19 cellular contexts compared by ENCODE assay signal in the genomic region with DNA sequence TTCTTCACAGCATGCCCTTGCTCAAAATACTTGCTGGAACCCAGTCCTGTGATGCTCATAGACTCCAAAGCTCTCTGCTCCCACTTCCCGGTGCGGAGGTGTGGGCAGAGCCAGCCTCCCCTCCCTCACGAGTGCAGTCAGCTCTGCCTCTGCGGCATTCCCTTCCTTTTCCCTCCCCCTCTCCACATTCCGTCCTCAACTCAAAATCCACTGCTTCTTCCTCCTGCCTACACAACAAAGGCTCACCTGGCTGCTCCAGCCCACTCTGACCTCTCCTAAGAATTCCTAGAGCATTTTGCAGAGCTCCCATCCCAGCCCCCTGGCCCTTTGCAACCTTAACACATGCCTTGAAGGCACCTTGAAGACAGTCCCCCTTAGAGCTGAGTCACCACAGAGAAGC.
DNase-seq lines count a peak whose midpoint lies in the region; ATAC-seq and TF ChIP-seq lines count a peak whose summit lies in the region.
"Had no signal": no experiment of that assay in that cellular context is flagged by ENCODE, and none has a peak within 500 bp of the region (broad histone marks: within the 10 kb centered on the region; RNA-seq: fewer than 3 reads in every experiment).

No MANE protein-coding gene starts in this region.

- POLR2A ChIA-PET in IMR-90 (lab: Charles Lee; ENCODE audit: unreplicated experiment) = interaction anchor here (0.6 kb wide), 1 partner anchor 47 kb away, joined by 4 read pairs; no protein-coding TSS in a partner anchor

- H3K4me2 ChIP-seq in IMR-90 (ENCODE audit: low read depth, low read length) = no peak overlapping the region

- H2BK120ac ChIP-seq in IMR-90 (ENCODE audit: low read depth, low read length) = peak overlapping the region; percentile 99

- no peak overlapping the region for H3K4me3 Mint-ChIP-seq in endodermal cell
- H3K4me3 Mint-ChIP-seq in progenitor cell of endocrine pancreas (ENCODE audit: low read depth) = no peak overlapping the region
- H3K4me3 Mint-ChIP-seq: immature natural killer cell; stimulated activated naive CD8-positive, alpha-beta T cell treated with anti-CD3 and anti-CD28 coated beads, Interleukin-15, Interleukin-2, amounts not matched to agents 100 ng/mL and 50 ng/mL, for 24 hours; T-helper 2 cell treated with Interferon-gamma antibody and Interleukin-4, amounts not matched to agents 5 μg/mL and 100 μg/mL, for 36 hours had no signal

- ATAC-seq in IMR-90 (ENCODE audit: low read depth) = no peak
- no peak for ATAC-seq in Right ventricle myocardium inferior
- no peak for ATAC-seq in HG03159 (IDR thresholded peaks at IDR 0.05; ENCODE audit: unreplicated experiment)
- ATAC-seq: activated CD4-positive, CD25-positive, alpha-beta regulatory T cell treated with anti-CD3 and anti-CD28 coated beads, Interleukin-2, amount 50 U/mL, for 24 hours had no signal

- H3K4me3 ChIP-seq in IMR-90 (ENCODE audit: insufficient read depth, low read depth, low read length) = no peak overlapping the region
- no peak overlapping the region for H3K4me3 ChIP-seq in endodermal cell (ENCODE audit: low read length)
- no peak overlapping the region for H3K4me3 ChIP-seq in thyroid gland (replicated peaks in 1 of 3)
- H3K4me3 ChIP-seq: right atrium auricular region had no signal

- H3K79me1 ChIP-seq in IMR-90 (ENCODE audit: low read depth in 1 of 2, low read length in 2 of 2) = no peaks in the 10 kb centered on the region

- no peak for TF ChIP-seq CTCF in IMR-90 (conservative IDR thresholded peaks at IDR 0.05; ENCODE audit: low read depth, low read length)
- TF ChIP-seq CTCF in endodermal cell (conservative IDR thresholded peaks at IDR 0.05) = no peak
- TF ChIP-seq CTCF in thyroid gland (IDR thresholded peaks at IDR 0.05) = no peak
- no peak for TF ChIP-seq CTCF in progenitor cell of endocrine pancreas (IDR thresholded peaks at IDR 0.05; ENCODE audit: unreplicated experiment)

- WGBS in IMR-90 (ENCODE audit: extremely low coverage in 2 of 2, insufficient read length in 1 of 2), 2 experiments = 90% methylated on average over 2 of the region's 5 CpGs; no CpG with 5 or more reads in 1 of the 2 experiments
- WGBS in endodermal cell (ENCODE audit: insufficient coverage in 1 of 2, insufficient read length in 1 of 2), 2 experiments = 62 to 71% methylated on average over 2 to 5 of the region's 5 CpGs
- WGBS in thyroid gland, 2 donors = 58 to 73% methylated on average over 5 of the region's 5 CpGs

- no peaks in the 10 kb centered on the region for H3K36me3 ChIP-seq in IMR-90 (ENCODE audit: control insufficient read depth, insufficient read depth, low read length)
- H3K36me3 ChIP-seq in endodermal cell (ENCODE audit: control insufficient read depth, insufficient read depth, low read length) = no peaks in the 10 kb centered on the region
- no peaks in the 10 kb centered on the region for H3K36me3 ChIP-seq in thyroid gland
- H3K36me3 ChIP-seq: neutrophil, right atrium auricular region had no signal

- CTCF ChIA-PET in IMR-90 (lab: Yijun Ruan, JAX) = interaction anchor here (1.1 kb wide), 1 partner anchor 182 kb away, joined by 3 read pairs; no protein-coding TSS in a partner anchor

- H3K27ac Mint-ChIP-seq in endodermal cell (no peak overlapping the region), progenitor cell of endocrine pancreas (no peak overlapping the region)
- H3K27ac Mint-ChIP-seq: immature natural killer cell; stimulated activated naive CD8-positive, alpha-beta T cell treated with anti-CD3 and anti-CD28 coated beads, Interleukin-15, Interleukin-2, amounts not matched to agents 100 ng/mL and 50 ng/mL, for 24 hours; T-helper 2 cell treated with Interferon-gamma antibody and Interleukin-4, amounts not matched to agents 5 μg/mL and 100 μg/mL, for 36 hours had no signal

- peak overlapping the region; percentile 71 for H2AFZ ChIP-seq in IMR-90 (replicated peaks; ENCODE audit: low read length, poor library complexity)

- no peaks in the 10 kb centered on the region for H3K9me3 ChIP-seq in IMR-90 (ENCODE audit: control insufficient read depth, insufficient read depth, low read length)
- H3K9me3 ChIP-seq in endodermal cell (ENCODE audit: control insufficient read depth, low read length) = no peaks in the 10 kb centered on the region
- no peaks in the 10 kb centered on the region for H3K9me3 ChIP-seq in thyroid gland
- H3K9me3 ChIP-seq: neutrophil, right atrium auricular region had no signal

- no TSS peak for BruUV-seq in IMR-90 (replicated peaks; lab: Mats Ljungman, UMichigan)

- H3K36me3 Mint-ChIP-seq in endodermal cell (ENCODE audit: low read depth) (no peaks in the 10 kb centered on the region), progenitor cell of endocrine pancreas (ENCODE audit: insufficient read depth) (no peaks in the 10 kb centered on the region)
- H3K36me3 Mint-ChIP-seq: immature natural killer cell had no signal

- H2BK20ac ChIP-seq in IMR-90 (ENCODE audit: low read depth, low read length) = peak overlapping the region; percentile 97

- no peaks in the 10 kb centered on the region for H3K27me3 ChIP-seq in IMR-90 (ENCODE audit: control insufficient read depth, insufficient read depth, low read length)
- H3K27me3 ChIP-seq in endodermal cell (ENCODE audit: control insufficient read depth, insufficient read depth, low read length, poor library complexity, severe bottlenecking) = no peaks in the 10 kb centered on the region
- no peaks in the 10 kb centered on the region for H3K27me3 ChIP-seq in thyroid gland
- H3K27me3 ChIP-seq: neutrophil, right atrium auricular region had no signal

- H3K9ac ChIP-seq in IMR-90 (ENCODE audit: low read depth, low read length) = no peak overlapping the region
- H3K9ac ChIP-seq in endodermal cell (ENCODE audit: extremely low read depth, low read length, poor library complexity, severe bottlenecking) = no peak overlapping the region

- peak overlapping the region; percentile 97; the same call in 2 of the 3 replicates for H2BK15ac ChIP-seq in IMR-90 (ENCODE audit: low read depth, low read length)

- H2BK5ac ChIP-seq in IMR-90 (ENCODE audit: low read depth, low read length, poor library complexity, severe bottlenecking) = peak overlapping the region; percentile 58

- peak overlapping the region; percentile 18; the same call in 1 of the 2 replicates for H3K18ac ChIP-seq in IMR-90 (ENCODE audit: low read depth, low read length)

- peak overlapping the region; percentile 22; the same call in 1 of the 2 replicates for H4K5ac ChIP-seq in IMR-90 (ENCODE audit: low read depth, low read length)

- peak overlapping the region; percentile 51 for H2AK9ac ChIP-seq in IMR-90 (replicated peaks; ENCODE audit: low read depth, low read length, poor library complexity)

- H3K23ac ChIP-seq in IMR-90 (ENCODE audit: low read depth, low read length) = no peak overlapping the region

- no peaks in the 10 kb centered on the region for H4K20me1 ChIP-seq in IMR-90 (ENCODE audit: insufficient read depth, low read length)

- TF ChIP-seq RAD21 in IMR-90 (IDR thresholded peaks at IDR 0.05; ENCODE audit: low read length) = no peak

- intact Hi-C loops in IMR-90 (cut with micrococcal nuclease) = loop anchor here (5.0 kb wide), 1 partner anchor 85 kb away; no protein-coding TSS in a partner anchor
- intact Hi-C loops in thyroid gland (cut with DNase I) = no loop called here
- intact Hi-C loops in Right ventricle myocardium inferior (cut with DNase I) = loop anchor here (5.0 kb wide), 2 partner anchors 35 to 85 kb away; no protein-coding TSS in a partner anchor

- TF ChIP-seq POLR2A in IMR-90 (IDR thresholded peaks at IDR 0.05; ENCODE audit: low read depth, low read length) = no peak
- no peak for TF ChIP-seq POLR2A in thyroid gland (IDR thresholded peaks at IDR 0.05)

- H3K4me1 Mint-ChIP-seq in endodermal cell = peaks cover 32% of the 10 kb centered on the region
- peaks cover 11% of the 10 kb centered on the region for H3K4me1 Mint-ChIP-seq in progenitor cell of endocrine pancreas (ENCODE audit: low read depth)

- peak overlapping the region; percentile 86 to 96 for H4K8ac ChIP-seq in IMR-90 (ENCODE audit: low read depth in 2 of 2, low read length in 2 of 2)

- H3K27ac ChIP-seq in IMR-90 (ENCODE audit: insufficient read depth, low read length) (peak overlapping the region; percentile 11; the same call in 1 of the 2 replicates), endodermal cell (ENCODE audit: low read depth, low read length) (no peak overlapping the region), thyroid gland (no peak overlapping the region)
- H3K27ac ChIP-seq: neutrophil had no signal

- peak overlapping the region; percentile 98 for H4K91ac ChIP-seq in IMR-90 (ENCODE audit: insufficient read depth, low read depth, low read length)

- H3K4ac ChIP-seq in IMR-90 (ENCODE audit: low read depth, low read length) = peak overlapping the region; percentile 99

- no peaks in the 10 kb centered on the region for H3K9me3 Mint-ChIP-seq in endodermal cell
- no peaks in the 10 kb centered on the region for H3K9me3 Mint-ChIP-seq in progenitor cell of endocrine pancreas (ENCODE audit: low read depth)
- H3K9me3 Mint-ChIP-seq: stimulated activated naive CD8-positive, alpha-beta T cell treated with anti-CD3 and anti-CD28 coated beads, Interleukin-15, Interleukin-2, amounts not matched to agents 100 ng/mL and 50 ng/mL, for 24 hours; T-helper 2 cell treated with Interferon-gamma antibody and Interleukin-4, amounts not matched to agents 5 μg/mL and 100 μg/mL, for 36 hours had no signal

- H3K27me3 Mint-ChIP-seq in endodermal cell (ENCODE audit: insufficient read depth) (peaks cover 2% of the 10 kb centered on the region), progenitor cell of endocrine pancreas (peaks cover 30% of the 10 kb centered on the region)

- in situ Hi-C loops in IMR-90 (cut with MboI; ENCODE audit: low sequenced_read_pairs) = no loop called here

- DNase-seq in IMR-90 = no peak
- peak; percentile 71 for DNase-seq in endodermal cell
- peak; percentile 65 for DNase-seq in left kidney (ENCODE audit: low read depth, low spot score)
- peak; percentile 36 to 38 for DNase-seq in thyroid gland
- no peak for DNase-seq in Right ventricle myocardium inferior (ENCODE audit: missing footprints)
- no peak for DNase-seq in progenitor cell of endocrine pancreas (ENCODE audit: low spot score, unreplicated experiment)
- DNase-seq: activated effector memory CD4-positive, alpha-beta T cell treated with Interleukin-2 at 50 U/mL for 16 hours; cerebellar nuclear complex; GDM1; immature natural killer cell; MV-4-11; NCI-H2029; NCI-H446 treated with DMSO at 0.1 percent for 48 hours had no signal

- H3K14ac ChIP-seq in IMR-90 (replicated peaks; ENCODE audit: low read depth, low read length) = peak overlapping the region; percentile 5

- peaks cover 21% of the 10 kb centered on the region for H3K9me1 ChIP-seq in IMR-90 (ENCODE audit: insufficient read depth, low read length)

- peaks cover 23% of the 10 kb centered on the region for H3K4me1 ChIP-seq in IMR-90 (ENCODE audit: control insufficient read depth, insufficient read depth, low read length)
- H3K4me1 ChIP-seq in endodermal cell (ENCODE audit: control insufficient read depth, insufficient read depth, low read length) = no peaks in the 10 kb centered on the region
- peaks cover 16 to 22% of the 10 kb centered on the region in 2 donors for H3K4me1 ChIP-seq in thyroid gland
- H3K4me1 ChIP-seq: right atrium auricular region had no signal

- peak overlapping the region; percentile 95 for H2AK5ac ChIP-seq in IMR-90 (ENCODE audit: low read depth, low read length)

- peak overlapping the region; percentile 89; the same call in 1 of the 2 replicates for H3K56ac ChIP-seq in IMR-90 (ENCODE audit: extremely low read depth, insufficient read depth, low read length)

- dilution Hi-C loops in IMR-90 (cut with HindIII; ENCODE audit: low sequenced_read_pairs, unreplicated experiment) = no loop called here

Comparison
In these comparisons a context has a peak if more than half of its experiments do, and no peak if none do; other contexts are left out.
1. DNase-seq: peak in endodermal cell (single experiment), left kidney (single experiment) and thyroid gland (2 of 2); none in IMR-90 (single experiment), Right ventricle myocardium inferior (single experiment) and progenitor cell of endocrine pancreas (single experiment).